ENCODE assay signal across 23 cellular contexts in the genomic region with DNA sequence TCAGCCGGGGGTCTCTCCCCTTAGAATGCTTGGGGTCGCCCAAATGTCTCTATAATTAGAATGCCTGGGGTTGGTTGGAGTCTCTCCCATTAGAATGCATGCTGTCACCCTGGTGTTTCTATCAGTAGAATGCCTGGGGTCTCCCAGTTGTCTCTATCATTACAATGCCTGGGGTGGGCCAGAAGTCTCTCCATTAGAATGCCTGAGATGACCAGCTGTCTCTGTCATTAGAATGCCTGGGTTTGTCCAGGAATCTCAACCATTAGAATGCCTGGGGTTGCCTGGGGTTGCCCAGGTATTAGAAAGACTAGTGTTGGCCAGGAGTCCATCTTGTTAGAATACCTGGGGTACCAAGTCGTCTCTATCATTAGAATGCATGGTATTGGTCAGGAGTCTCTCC.
"Had no signal": no experiment of that assay in that cellular context is flagged by ENCODE, and none has a peak within 500 bp of the region (broad histone marks: within the 10 kb centered on the region; RNA-seq: fewer than 3 reads in every experiment).

No MANE protein-coding gene starts in this region.

- FAIRE-seq: HepG2, RCC 7860 had no signal

- H3K9me3 ChIP-seq: MG63, SJSA1 had no signal

- DNase-seq: IMR-90, Karpas-422, KG1, MG63, NCI-H1092 treated with DMSO at 0.1 percent for 48 hours, NCI-H1436, NCI-H187, NCI-H2029, NCI-H2081 treated with DMSO at 0.1 percent for 48 hours, NCI-H2171, NCI-H226, NCI-H446, NCI-H510A, NCI-H524 treated with DMSO at 0.1 percent for 48 hours, NCI-H69, NCI-H774, Right ventricle myocardium superior, RPMI8226, SIG-M5 had no signal

- H3K27ac ChIP-seq: SJSA1, SK-N-MC had no signal

- H3K36me3 ChIP-seq: MG63, SJSA1 had no signal

- H3K27me3 ChIP-seq: SJSA1 had no signal

- H3K4me1 ChIP-seq: SJSA1 had no signal

- ATAC-seq: HepG2 had no signal

- H3K4me3 ChIP-seq: MG63, SJSA1, SK-N-MC had no signal
